15 cellular contexts compared by ENCODE assay signal in genomic region chr13:26583662-26584061, GRCh38. TPM values are rescaled to one million over a fixed set of nuclear protein-coding genes. Genes with fewer than 3 reads are reported as not detected.
"Had no signal": no experiment of that assay in that cellular context is flagged by ENCODE, and none has a peak within 500 bp of the region (broad histone marks: within the 10 kb centered on the region; RNA-seq: fewer than 3 reads in every experiment).

No MANE protein-coding gene starts in this region.

- DNase-seq: activated CD4-positive, alpha-beta T cell treated with anti-CD3 and anti-CD28 coated beads for 1 hour; activated CD4-positive, alpha-beta T cell treated with anti-CD3 and anti-CD28 coated beads, Interleukin-2, amount 50 U/mL, for 4 hours; activated naive CD4-positive, alpha-beta T cell treated with Interleukin-2 at 50 U/mL for 16 hours; aorta; cerebellar nuclear complex; effector memory CD4-positive, alpha-beta T cell; head of caudate nucleus; immature natural killer cell; stimulated activated CD4-positive, alpha-beta T cell treated with anti-CD3 and anti-CD28 coated beads, Interleukin-12 subunit alpha, Interleukin-12 subunit beta, amount 100 ng/mL, for 4 hours; stimulated activated CD4-positive, alpha-beta T cell treated with anti-CD3 and anti-CD28 coated beads, Interleukin-2, amount 100 ng/mL, for 24 hours; tibial artery had no signal

- H3K36me3 ChIP-seq: breast epithelium, tibial artery had no signal

- H3K4me3 ChIP-seq: breast epithelium, tibial artery had no signal

- H3K9me3 ChIP-seq: tibial artery had no signal

- ATAC-seq: activated T-helper 17 cell treated with anti-CD3 and anti-CD28 coated beads, Interleukin-2, amount 50 U/mL, for 72 hours; natural killer cell treated with Interleukin-12 subunit alpha and Interleukin-12 subunit beta and Interleukin-15 and Interleukin-18, amount 100 ng/mL, for 72 hours had no signal

- H3K27ac ChIP-seq: breast epithelium, epithelial cell of prostate, tibial artery had no signal

- H3K27me3 ChIP-seq: breast epithelium, tibial artery had no signal

- H3K4me1 ChIP-seq: breast epithelium had no signal

RNA-seq across cellular contexts. Expression of gene WASF3, which starts 26.2 kb away (rescaled TPM):
- total RNA-seq: natural killer cell treated with Interleukin-12 subunit alpha and Interleukin-12 subunit beta and Interleukin-15 and Interleukin-18, amount 100 ng/mL, for 72 hours had no signal
